ENCODE assay signal across 10 cellular contexts in the genomic region with DNA sequence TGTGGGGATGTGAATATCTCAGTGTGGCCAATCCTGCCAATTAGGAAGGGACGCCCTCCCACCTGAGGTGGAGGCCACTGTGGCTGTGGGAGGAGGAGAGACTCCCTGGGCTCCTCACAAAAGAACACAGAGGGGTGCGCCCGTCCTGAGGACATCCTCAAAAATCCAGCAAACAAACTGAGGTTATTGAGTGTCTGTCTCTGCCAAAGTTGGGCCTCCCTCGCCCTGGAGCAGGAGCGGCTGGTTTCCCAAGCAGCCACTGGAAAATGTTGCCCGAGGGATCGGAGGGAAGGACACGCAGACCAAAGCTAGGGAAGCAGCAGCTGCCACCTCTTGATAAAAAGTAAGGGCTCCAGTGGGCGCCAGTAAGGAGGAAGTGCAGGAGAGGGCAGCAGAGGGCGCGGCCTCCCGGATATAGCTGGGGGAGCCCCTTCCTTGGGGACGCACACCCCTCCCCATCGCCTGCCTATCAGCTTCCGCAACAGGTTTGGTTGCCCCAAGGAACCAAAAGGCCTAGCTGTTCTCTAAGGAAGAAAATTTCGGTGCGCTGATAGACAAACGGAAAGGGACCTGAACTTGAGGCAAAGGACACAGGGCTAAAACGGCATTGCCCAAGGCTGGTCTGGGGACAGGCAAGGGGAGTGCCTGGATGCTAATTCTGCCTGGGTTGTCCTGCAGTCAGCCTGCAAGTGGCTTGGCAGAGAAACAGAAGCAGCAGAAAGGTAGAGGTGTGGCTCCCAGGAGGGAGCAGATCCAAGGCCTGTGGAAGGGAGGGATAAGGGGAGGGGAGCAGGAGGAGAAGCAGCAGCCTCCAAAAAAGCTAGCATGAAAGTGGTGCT. TPM values are rescaled to one million over a fixed set of nuclear protein-coding genes. Genes with fewer than 3 reads are reported as not detected.
A peak's percentile ranks its signal among the peaks of the same experiment; 100 is the strongest.
DNase-seq lines count a peak whose midpoint lies in the region; ATAC-seq and TF ChIP-seq lines count a peak whose summit lies in the region.
"Had no signal": no experiment of that assay in that cellular context is flagged by ENCODE, and none has a peak within 500 bp of the region (broad histone marks: within the 10 kb centered on the region; RNA-seq: fewer than 3 reads in every experiment).

No MANE protein-coding gene starts in this region.

- H3K9ac ChIP-seq in ES-I3 (ENCODE audit: low read depth, low read length) (peak overlapping the region; percentile 17; the same call in 1 of the 2 replicates), HUES6 (ENCODE audit: low read length) (peak overlapping the region; percentile 23)
- H3K9ac ChIP-seq: parathyroid adenoma had no signal

- no peak for ATAC-seq in HG02938 (IDR thresholded peaks at IDR 0.05; ENCODE audit: unreplicated experiment)

- H3K27ac ChIP-seq in HUES6 (ENCODE audit: low read depth, low read length), result no peak overlapping the region
- H3K27ac ChIP-seq in Peyer's patch, result no peak overlapping the region
- H3K27ac ChIP-seq: parathyroid adenoma had no signal

- H3K9me3 ChIP-seq in ES-I3 (ENCODE audit: control insufficient read depth, insufficient read depth, low read length) (no peaks in the 10 kb centered on the region), HUES6 (ENCODE audit: control insufficient read depth, insufficient read depth, low read depth, low read length) (no peaks in the 10 kb centered on the region), Peyer's patch (no peaks in the 10 kb centered on the region)

- H3K4me1 ChIP-seq in ES-I3 (ENCODE audit: insufficient read depth, low read length) (peaks cover 15% of the 10 kb centered on the region), HUES6 (ENCODE audit: control insufficient read depth, insufficient read depth, low read length) (peaks cover 59% of the 10 kb centered on the region), Peyer's patch (peaks cover 0 to 4% (median 0%) of the 10 kb centered on the region in 4 donors)
- H3K4me1 ChIP-seq: parathyroid adenoma had no signal

- TF ChIP-seq POLR2A in Peyer's patch (IDR thresholded peaks at IDR 0.05), result no peak

- DNase-seq in Peyer's patch, result peak in 2 of 3 donors; percentile 60 to 71
- peak; percentile 53 for DNase-seq in left kidney (ENCODE audit: low read depth, low spot score)
- no peak for DNase-seq in cortex of kidney (lab: John Stamatoyannopoulos, UW)
- DNase-seq in Ammon's horn (ENCODE audit: low spot score), result no peak
- DNase-seq: Right ventricle myocardium superior had no signal

- no peaks in the 10 kb centered on the region for H3K36me3 ChIP-seq in ES-I3 (ENCODE audit: insufficient read depth, low read length)
- no peaks in the 10 kb centered on the region for H3K36me3 ChIP-seq in HUES6 (ENCODE audit: control insufficient read depth, insufficient read depth, low read length)
- H3K36me3 ChIP-seq in Peyer's patch, result no peaks in the 10 kb centered on the region

- H3K27me3 ChIP-seq in HUES6 (ENCODE audit: control insufficient read depth, insufficient read depth, low read length) (peaks cover 98% of the 10 kb centered on the region), Peyer's patch (peaks cover 0 to 30% of the 10 kb centered on the region in 2 donors)

- H3K4me3 ChIP-seq in HUES6 (ENCODE audit: low read depth, low read length) (peak overlapping the region; percentile 52), Peyer's patch (no peak overlapping the region)

- no peak for TF ChIP-seq CTCF in Peyer's patch (IDR thresholded peaks at IDR 0.05)

RNA-seq across cellular contexts. Expression of gene GRIK3, which starts 1.7 kb away (rescaled TPM):
- under 1 TPM; 0.18 to 0.83 (median 0.62) TPM for total RNA-seq in Peyer's patch
- total RNA-seq: H4 had no signal

Comparison
In these comparisons a context has a peak if more than half of its experiments do, and no peak if none do; other contexts are left out.
1. DNase-seq: peak in Peyer's patch (2 of 3) and left kidney (single experiment); none in cortex of kidney (single experiment) and Ammon's horn (single experiment).